In genomic region chr21:43322311-43322710, GRCh38 we compare ENCODE assay signal across 17 cellular contexts.
DNase-seq lines count a peak whose midpoint lies in the region; ATAC-seq, FAIRE-seq and TF ChIP-seq lines count a peak whose summit lies in the region.
"Had no signal": no experiment of that assay in that cellular context is flagged by ENCODE, and none has a peak within 500 bp of the region (broad histone marks: within the 10 kb centered on the region; RNA-seq: fewer than 3 reads in every experiment).

No MANE protein-coding gene starts in this region.

- H3K4me1 ChIP-seq in HepG2 (ENCODE audit: insufficient read depth, low read length) (peaks cover 26% of the 10 kb centered on the region), right lobe of liver (peaks cover 0 to 7% (median 3%) of the 10 kb centered on the region in 4 donors), neural progenitor cell (no peaks in the 10 kb centered on the region), osteoblast (ENCODE audit: insufficient read depth, low read length) (peaks cover 13% of the 10 kb centered on the region)
- H3K4me1 ChIP-seq: HAP-1 had no signal

- no peak overlapping the region for H3K4me3 Mint-ChIP-seq in brain
- H3K4me3 Mint-ChIP-seq in neural progenitor cell: no peak overlapping the region
- H3K4me3 Mint-ChIP-seq: CD8-positive, alpha-beta T cell had no signal

- H3K4me2 ChIP-seq in HepG2 (ENCODE audit: low read depth, low read length) (no peak overlapping the region), neural progenitor cell (no peak overlapping the region), osteoblast (ENCODE audit: insufficient read depth, low read length) (no peak overlapping the region)

- ATAC-seq in HepG2 (0 out of 3 replicates have a peak, but pooled peaks have one; percentile 10), right lobe of liver (no peak), HG03045 (IDR thresholded peaks at IDR 0.05; ENCODE audit: unreplicated experiment) (no peak)
- ATAC-seq: CD8-positive, alpha-beta T cell had no signal

- WGBS in HepG2 (ENCODE audit: low lambda C conversion rate): 59% methylated on average over 11 of the region's 17 CpGs
- WGBS in right lobe of liver (ENCODE audit: insufficient coverage, low coverage, low lambda C conversion rate, missing lambda C conversion rate): 96% methylated on average over 10 of the region's 17 CpGs

- H3K27me3 Mint-ChIP-seq in brain: no peaks in the 10 kb centered on the region
- peaks cover 20% of the 10 kb centered on the region for H3K27me3 Mint-ChIP-seq in neural progenitor cell (ENCODE audit: insufficient read depth, low read depth)

- TF ChIP-seq CTCF in HepG2 (CRISPR knock-in tag; IDR thresholded peaks at IDR 0.05): no peak
- TF ChIP-seq CTCF in right lobe of liver (IDR thresholded peaks at IDR 0.05): no peak
- no peak for TF ChIP-seq CTCF in brain (conservative IDR thresholded peaks at IDR 0.05)
- no peak for TF ChIP-seq CTCF in neural progenitor cell (IDR thresholded peaks at IDR 0.05)
- TF ChIP-seq CTCF in osteoblast (IDR thresholded peaks at IDR 0.05; ENCODE audit: extremely low read depth, low read depth, low read length): no peak

- H3K9me3 Mint-ChIP-seq in brain (peaks cover 5 to 19% (median 10%) of the 10 kb centered on the region in 5 experiments), neural progenitor cell (peaks cover 11% of the 10 kb centered on the region)

- FAIRE-seq in HepG2 (lab: Jason Lieb, UNC): no peak
- FAIRE-seq: GM12878 had no signal

- H3K4me1 Mint-ChIP-seq in brain: peaks cover 67% of the 10 kb centered on the region
- H3K4me1 Mint-ChIP-seq in neural progenitor cell: peaks cover 32% of the 10 kb centered on the region

- no peak for DNase-seq in HepG2 (ENCODE audit: low spot score)
- no peak for DNase-seq in right lobe of liver
- DNase-seq in neural progenitor cell (ENCODE audit: low spot score): no peak
- no peak for DNase-seq in anterior cingulate cortex (lab: John Stamatoyannopoulos, UW)
- no peak for DNase-seq in NCI-H526 treated with DMSO at 0.1 percent for 48 hours (lab: John Stamatoyannopoulos, UW)
- DNase-seq in osteoblast (ENCODE audit: insufficient read length, low spot score, missing footprints): no peak
- DNase-seq: 8988T; Calu3; CD8-positive, alpha-beta T cell; DMS 273 treated with DMSO at 0.1 percent for 48 hours; DMS53; EL had no signal

- no peaks in the 10 kb centered on the region for H3K9me3 ChIP-seq in HepG2 (ENCODE audit: low read length)
- H3K9me3 ChIP-seq in right lobe of liver: no peaks in the 10 kb centered on the region
- no peaks in the 10 kb centered on the region for H3K9me3 ChIP-seq in neural progenitor cell (ENCODE audit: low read depth)
- H3K9me3 ChIP-seq in osteoblast (ENCODE audit: low read depth, low read length): no peaks in the 10 kb centered on the region
- H3K9me3 ChIP-seq: HAP-1 had no signal

- no peaks in the 10 kb centered on the region for H3K36me3 Mint-ChIP-seq in brain
- H3K36me3 Mint-ChIP-seq in neural progenitor cell: peaks cover 1% of the 10 kb centered on the region
- H3K36me3 Mint-ChIP-seq: CD8-positive, alpha-beta T cell had no signal

- no peak for TF ChIP-seq POLR2A in HepG2 (IDR thresholded peaks at IDR 0.05; ENCODE audit: insufficient read depth in 1 of 2, low read depth in 2 of 2, low read length in 2 of 2)
- no peak for TF ChIP-seq POLR2A in right lobe of liver (IDR thresholded peaks at IDR 0.05)

- H3K27ac ChIP-seq in HepG2 (ENCODE audit: extremely low read length, insufficient read depth, low read length): no peak overlapping the region
- no peak overlapping the region for H3K27ac ChIP-seq in right lobe of liver
- H3K27ac ChIP-seq in neural progenitor cell: no peak overlapping the region
- H3K27ac ChIP-seq in osteoblast (ENCODE audit: low read depth, low read length): no peak overlapping the region
- H3K27ac ChIP-seq: BLaER1 treated with 17β-estradiol and CSF1 and Interleukin-3, amounts not matched to agents 10 nM and 100 nM had no signal

- H3K79me2 ChIP-seq in HepG2 (ENCODE audit: insufficient read depth, low read length) (no peaks in the 10 kb centered on the region), neural progenitor cell (ENCODE audit: low read depth) (no peaks in the 10 kb centered on the region), osteoblast (ENCODE audit: insufficient read depth, low read length) (no peaks in the 10 kb centered on the region)

- in situ Hi-C loops in HepG2 (cut with HindIII; ENCODE audit: extremely low pct_ligation_motif_present, low pct_unique_long_range_greater_than_20kb): no loop called here

- no peaks in the 10 kb centered on the region for H4K20me1 ChIP-seq in HepG2 (ENCODE audit: insufficient read depth, low read length)
- no peaks in the 10 kb centered on the region for H4K20me1 ChIP-seq in neural progenitor cell (ENCODE audit: low read depth)
- H4K20me1 ChIP-seq in osteoblast (ENCODE audit: insufficient read depth, low read length): no peaks in the 10 kb centered on the region

- H3K27ac Mint-ChIP-seq in brain (peak overlapping the region; percentile 71 to 98 (median 79)), neural progenitor cell (peak overlapping the region; percentile 91)
- H3K27ac Mint-ChIP-seq: CD8-positive, alpha-beta T cell had no signal

- H3K36me3 ChIP-seq in HepG2 (replicated peaks in 1 of 2; ENCODE audit: control insufficient read depth in 1 of 2, insufficient read depth in 2 of 2, low read length in 2 of 2) (no peaks in the 10 kb centered on the region), right lobe of liver (no peaks in the 10 kb centered on the region), neural progenitor cell (no peaks in the 10 kb centered on the region), osteoblast (ENCODE audit: insufficient read depth, low read length) (no peaks in the 10 kb centered on the region)
- H3K36me3 ChIP-seq: BLaER1 treated with 17β-estradiol and CSF1 and Interleukin-3, amounts not matched to agents 10 nM and 100 nM; HAP-1 had no signal

- H3K27me3 ChIP-seq in HepG2 (ENCODE audit: control insufficient read depth in 1 of 2, insufficient read depth in 2 of 2, low read length in 2 of 2) (peaks cover 2 to 62% of the 10 kb centered on the region in 2 experiments; a peak in 3 of 5 replicates), right lobe of liver (no peaks in the 10 kb centered on the region), neural progenitor cell (no peaks in the 10 kb centered on the region), osteoblast (ENCODE audit: insufficient read depth, low read length) (peaks cover 19% of the 10 kb centered on the region)

- no peak overlapping the region for H3K9ac ChIP-seq in HepG2 (ENCODE audit: insufficient read depth, low read depth, low read length)
- no peak overlapping the region for H3K9ac ChIP-seq in neural progenitor cell
- H3K9ac ChIP-seq: BLaER1 treated with 17β-estradiol and CSF1 and Interleukin-3, amounts not matched to agents 10 nM and 100 nM had no signal

- no TSS peak for BruUV-seq in HepG2 (replicated peaks; lab: Mats Ljungman, UMichigan)

- H2AFZ ChIP-seq in HepG2 (ENCODE audit: low read length) (no peak overlapping the region), neural progenitor cell (replicated peaks) (no peak overlapping the region), osteoblast (ENCODE audit: low read length) (no peak overlapping the region)

- POLR2A ChIA-PET in HepG2 (lab: Yijun Ruan, JAX): interaction anchor here (0.6 kb wide), 1 partner anchor 28 kb away, joined by 3 read pairs; no protein-coding TSS in a partner anchor

- no peak overlapping the region for H3K4me3 ChIP-seq in HepG2 (replicated peaks in 1 of 3; ENCODE audit: insufficient read depth in 1 of 3, low read depth in 2 of 3, low read length in 3 of 3)
- no peak overlapping the region for H3K4me3 ChIP-seq in right lobe of liver
- no peak overlapping the region for H3K4me3 ChIP-seq in neural progenitor cell
- H3K4me3 ChIP-seq in osteoblast (ENCODE audit: insufficient read depth, low read length): no peak overlapping the region
- H3K4me3 ChIP-seq: BLaER1 treated with 17β-estradiol and CSF1 and Interleukin-3, amounts not matched to agents 10 nM and 100 nM; GM12878; HAP-1 had no signal

- no peak for TF ChIP-seq RAD21 in HepG2 (CRISPR knock-in tag; IDR thresholded peaks at IDR 0.05)

- TF ChIP-seq EP300 in HepG2 (IDR thresholded peaks at IDR 0.05; ENCODE audit: low read depth in 2 of 2, low read length in 2 of 2) (no peak), HepG2 (CRISPR knock-in tag; IDR thresholded peaks at IDR 0.05; ENCODE audit: borderline replicate concordance) (no peak)

- H3F3A ChIP-seq in neural progenitor cell (ENCODE audit: low read depth): no peaks in the 10 kb centered on the region

- intact Hi-C loops in HepG2 (cut with micrococcal nuclease; ENCODE audit: unreplicated experiment): no loop called here
- intact Hi-C loops in right lobe of liver (cut with DNase I): no loop called here

- CTCF ChIA-PET in HepG2 (lab: Yijun Ruan, JAX; ENCODE audit: low intra/inter-chr PET ratio, low total read pairs): no interaction called here

TF ChIP-seq in HepG2, 621 proteins besides CTCF, POLR2A, EP300 and RAD21 (continues in another document):
- no peak for TF ChIP-seq KAT2B (IDR thresholded peaks at IDR 0.05; ENCODE audit: borderline replicate concordance, low read depth, low read length)
- no peak for TF ChIP-seq MTA3 (CRISPR knock-in tag; IDR thresholded peaks at IDR 0.05)
- TF ChIP-seq, protein P1, sequence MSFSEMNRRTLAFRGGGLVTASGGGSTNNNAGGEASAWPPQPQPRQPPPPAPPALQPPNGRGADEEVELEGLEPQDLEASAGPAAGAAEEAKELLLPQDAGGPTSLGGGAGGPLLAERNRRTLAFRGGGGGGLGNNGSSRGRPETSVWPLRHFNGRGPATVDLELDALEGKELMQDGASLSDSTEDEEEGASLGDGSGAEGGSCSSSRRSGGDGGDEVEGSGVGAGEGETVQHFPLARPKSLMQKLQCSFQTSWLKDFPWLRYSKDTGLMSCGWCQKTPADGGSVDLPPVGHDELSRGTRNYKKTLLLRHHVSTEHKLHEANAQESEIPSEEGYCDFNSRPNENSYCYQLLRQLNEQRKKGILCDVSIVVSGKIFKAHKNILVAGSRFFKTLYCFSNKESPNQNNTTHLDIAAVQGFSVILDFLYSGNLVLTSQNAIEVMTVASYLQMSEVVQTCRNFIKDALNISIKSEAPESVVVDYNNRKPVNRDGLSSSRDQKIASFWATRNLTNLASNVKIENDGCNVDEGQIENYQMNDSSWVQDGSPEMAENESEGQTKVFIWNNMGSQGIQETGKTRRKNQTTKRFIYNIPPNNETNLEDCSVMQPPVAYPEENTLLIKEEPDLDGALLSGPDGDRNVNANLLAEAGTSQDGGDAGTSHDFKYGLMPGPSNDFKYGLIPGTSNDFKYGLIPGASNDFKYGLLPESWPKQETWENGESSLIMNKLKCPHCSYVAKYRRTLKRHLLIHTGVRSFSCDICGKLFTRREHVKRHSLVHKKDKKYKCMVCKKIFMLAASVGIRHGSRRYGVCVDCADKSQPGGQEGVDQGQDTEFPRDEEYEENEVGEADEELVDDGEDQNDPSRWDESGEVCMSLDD (CRISPR knock-in tag; IDR thresholded peaks at IDR 0.05; ENCODE audit: borderline replicate concordance): no peak
- no peak for TF ChIP-seq ZIK1 (CRISPR knock-in tag; IDR thresholded peaks at IDR 0.05; ENCODE audit: borderline replicate concordance, low read depth)
- no peak for TF ChIP-seq ZNF570 (CRISPR knock-in tag; IDR thresholded peaks at IDR 0.05; ENCODE audit: borderline replicate concordance)
- TF ChIP-seq HNRNPL (IDR thresholded peaks at IDR 0.05; ENCODE audit: low read depth, low read length): no peak
- TF ChIP-seq ZNF367 (CRISPR knock-in tag; IDR thresholded peaks at IDR 0.05; ENCODE audit: borderline replicate concordance): no peak
- TF ChIP-seq MEIS2 (CRISPR knock-in tag; IDR thresholded peaks at IDR 0.05): no peak
